In genomic region chr15:39939487-39940452, GRCh38 we compare ENCODE assay signal across 1 cellular context.
TF ChIP-seq lines count a peak whose summit lies in the region.

No MANE protein-coding gene starts in this region.

TF ChIP-seq in GM12878, 131 proteins besides CTCF, POLR2A, EP300 and RAD21 (continued from another document):
- TF ChIP-seq ZNF592 (IDR thresholded peaks at IDR 0.05) (peak; percentile 90), MEF2A (IDR thresholded peaks at IDR 0.05; ENCODE audit: insufficient read depth, low read depth, low read length) (peak; percentile 70; the same call in 1 of the 2 replicates), ZSCAN29 (IDR thresholded peaks at IDR 0.05) (peak; percentile 46; the same call in 1 of the 2 replicates)
